In the genomic region with DNA sequence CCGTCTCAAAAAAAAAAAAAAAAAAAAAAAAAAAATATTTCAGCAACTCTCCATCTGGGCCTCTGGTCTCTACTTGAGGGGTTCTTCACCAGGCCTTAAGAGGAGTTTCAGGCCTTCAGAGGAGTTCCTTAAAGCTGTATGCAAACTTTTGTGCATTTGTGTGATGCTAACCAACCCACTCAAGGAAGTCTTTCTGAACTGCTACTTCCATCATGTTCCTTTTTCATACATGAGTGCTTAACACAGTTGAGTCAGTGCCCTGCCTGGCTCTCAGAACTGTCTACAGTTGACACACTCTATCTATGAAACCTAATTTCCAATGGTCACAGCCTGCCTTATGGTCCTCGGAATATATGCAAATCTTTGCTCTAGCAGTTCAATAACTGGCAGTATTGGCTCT, we compare ENCODE assay signal across 13 cellular contexts.
A peak's percentile ranks its signal among the peaks of the same experiment; 100 is the strongest.
DNase-seq lines count a peak whose midpoint lies in the region; ATAC-seq lines count a peak whose summit lies in the region.
"Had no signal": no experiment of that assay in that cellular context is flagged by ENCODE, and none has a peak within 500 bp of the region (broad histone marks: within the 10 kb centered on the region; RNA-seq: fewer than 3 reads in every experiment).

No MANE protein-coding gene starts in this region.

- H3K27ac Mint-ChIP-seq in naive B cell, result peak overlapping the region; percentile 88 to 97 (median 92)

- H3K36me3 Mint-ChIP-seq in naive B cell, result peaks cover 23 to 32% of the 10 kb centered on the region in 2 donors

- DNase-seq in naive B cell (peak; percentile 31), pons (ENCODE audit: low spot score) (no peak), NCI-H2081 treated with DMSO at 0.1 percent for 48 hours (lab: John Stamatoyannopoulos, UW) (no peak)
- DNase-seq in activated naive CD4-positive, alpha-beta T cell treated with anti-CD3 and anti-CD28 coated beads, Interleukin-2, amount 50 U/mL, for 16 hours, result no peak
- no peak for DNase-seq in central memory CD4-positive, alpha-beta T cell
- DNase-seq: activated CD4-positive, alpha-beta T cell treated with anti-CD3 and anti-CD28 coated beads for 1 hour; left ventricle myocardium superior; posterior cingulate gyrus; SIG-M5; thyroid gland had no signal

- no peaks in the 10 kb centered on the region for H3K9me3 Mint-ChIP-seq in naive B cell

- no peaks in the 10 kb centered on the region for H3K27me3 Mint-ChIP-seq in naive B cell

- H3K4me1 Mint-ChIP-seq in naive B cell, result peaks cover 62 to 78% (median 69%) of the 10 kb centered on the region in 3 donors

- ATAC-seq in GM18870 (IDR thresholded peaks at IDR 0.05; ENCODE audit: unreplicated experiment) (peak; percentile 19), GM21786 (IDR thresholded peaks at IDR 0.05; ENCODE audit: unreplicated experiment) (peak; percentile 31), HG03439 (IDR thresholded peaks at IDR 0.05; ENCODE audit: unreplicated experiment) (peak; percentile 37), naive B cell (ENCODE audit: low read depth in 2 of 2) (peak; percentile 31 to 47)
- ATAC-seq: left ventricle myocardium superior had no signal

- H3K4me3 Mint-ChIP-seq in naive B cell, result peak overlapping the region in 4 of 8 donors; percentile 20 to 81 (median 46)
